Comparison of ENCODE assay signal across 8 cellular contexts in genomic region chr4:40576651-40577480, GRCh38. TPM values are rescaled to one million over a fixed set of nuclear protein-coding genes. Genes with fewer than 3 reads are reported as not detected.
A peak's percentile ranks its signal among the peaks of the same experiment; 100 is the strongest.
DNase-seq lines count a peak whose midpoint lies in the region; ATAC-seq, FAIRE-seq and TF ChIP-seq lines count a peak whose summit lies in the region.

No MANE protein-coding gene starts in this region.

- no peaks in the 10 kb centered on the region for H3K36me3 ChIP-seq in kidney (ENCODE audit: control insufficient read depth in 1 of 2, insufficient read depth in 2 of 2, low read length in 2 of 2)

- H3K9me3 ChIP-seq in kidney (ENCODE audit: control insufficient read depth in 1 of 2, low read length in 2 of 2): no peaks in the 10 kb centered on the region

- peaks cover 12% of the 10 kb centered on the region for H3K4me1 Mint-ChIP-seq in MCF 10A (ENCODE audit: insufficient read depth, unreplicated experiment)
- peaks cover 30% of the 10 kb centered on the region for H3K4me1 Mint-ChIP-seq in stimulated activated naive CD8-positive, alpha-beta T cell treated with anti-CD3 and anti-CD28 coated beads, Interleukin-15, Interleukin-2, amounts not matched to agents 100 ng/mL and 50 ng/mL, for 24 hours (ENCODE audit: low read depth)

- peaks cover 12% of the 10 kb centered on the region for H3K36me3 Mint-ChIP-seq in MCF 10A (ENCODE audit: insufficient read depth, unreplicated experiment)
- no peaks in the 10 kb centered on the region for H3K36me3 Mint-ChIP-seq in stimulated activated naive CD8-positive, alpha-beta T cell treated with anti-CD3 and anti-CD28 coated beads, Interleukin-15, Interleukin-2, amounts not matched to agents 100 ng/mL and 50 ng/mL, for 24 hours (ENCODE audit: low read depth)

- no peaks in the 10 kb centered on the region for H3K27me3 Mint-ChIP-seq in MCF 10A (ENCODE audit: insufficient read depth, unreplicated experiment)
- H3K27me3 Mint-ChIP-seq in stimulated activated naive CD8-positive, alpha-beta T cell treated with anti-CD3 and anti-CD28 coated beads, Interleukin-15, Interleukin-2, amounts not matched to agents 100 ng/mL and 50 ng/mL, for 24 hours: no peaks in the 10 kb centered on the region

- DNase-seq in DMS79 treated with DMSO at 0.1 percent for 48 hours (lab: John Stamatoyannopoulos, UW): peak; percentile 80
- DNase-seq in GM19238 (ENCODE audit: insufficient read length, low spot score): peak; percentile 41
- DNase-seq in NCI-H69 (lab: John Stamatoyannopoulos, UW): peak; percentile 82
- DNase-seq in MCF 10A (ENCODE audit: unreplicated experiment): peak; percentile 89
- peak; percentile 93 for DNase-seq in kidney
- no peak for DNase-seq in 8988T

- H3K27ac ChIP-seq in kidney (ENCODE audit: low read depth in 2 of 2, low read length in 2 of 2): peak overlapping the region; percentile 89 to 94

- peak overlapping the region; percentile 83 for H3K27ac Mint-ChIP-seq in MCF 10A (ENCODE audit: low read depth, unreplicated experiment)
- H3K27ac Mint-ChIP-seq in stimulated activated naive CD8-positive, alpha-beta T cell treated with anti-CD3 and anti-CD28 coated beads, Interleukin-15, Interleukin-2, amounts not matched to agents 100 ng/mL and 50 ng/mL, for 24 hours: peak overlapping the region; percentile 53

- H3K4me1 ChIP-seq in kidney (ENCODE audit: control insufficient read depth in 1 of 2, insufficient read depth in 1 of 2, low read depth in 1 of 2, low read length in 2 of 2): peaks cover 11 to 18% of the 10 kb centered on the region in 2 donors

- H3K4me3 Mint-ChIP-seq in MCF 10A (ENCODE audit: unreplicated experiment): peak overlapping the region; percentile 26
- H3K4me3 Mint-ChIP-seq in stimulated activated naive CD8-positive, alpha-beta T cell treated with anti-CD3 and anti-CD28 coated beads, Interleukin-15, Interleukin-2, amounts not matched to agents 100 ng/mL and 50 ng/mL, for 24 hours: no peak overlapping the region

- intact Hi-C loops in MCF 10A (cut with micrococcal nuclease) (no loop called here), kidney (cut with DNase I) (no loop called here)

- peak overlapping the region; percentile 13 to 26 for H3K4me3 ChIP-seq in kidney (ENCODE audit: low read length in 2 of 2)

- POLR2A ChIA-PET in MCF 10A (lab: Yijun Ruan, JAX): interaction anchor here (0.6 to 1.1 kb wide), 5 partner anchors 13 to 558 kb away, joined by 3 to 5 read pairs (median 3); no protein-coding TSS in a partner anchor

- no peaks in the 10 kb centered on the region for H3K9me3 Mint-ChIP-seq in MCF 10A (ENCODE audit: unreplicated experiment)
- H3K9me3 Mint-ChIP-seq in stimulated activated naive CD8-positive, alpha-beta T cell treated with anti-CD3 and anti-CD28 coated beads, Interleukin-15, Interleukin-2, amounts not matched to agents 100 ng/mL and 50 ng/mL, for 24 hours: no peaks in the 10 kb centered on the region

- no TSS peak for BruUV-seq in MCF 10A (replicated peaks; lab: Mats Ljungman, UMichigan)

- peak; percentile 59 for ATAC-seq in HG03139 (IDR thresholded peaks at IDR 0.05; ENCODE audit: unreplicated experiment)

- TF ChIP-seq CTCF in MCF 10A (IDR thresholded peaks at IDR 0.05; ENCODE audit: unreplicated experiment): no peak
- no peak for TF ChIP-seq CTCF in kidney (IDR thresholded peaks at IDR 0.05; ENCODE audit: borderline replicate concordance, extremely low read depth, insufficient read depth)

- peak overlapping the region; percentile 47 to 72 for H3K9ac ChIP-seq in kidney (ENCODE audit: low read length in 2 of 2)

- CTCF ChIA-PET in MCF 10A (lab: Yijun Ruan, JAX): interaction anchor here (0.8 kb wide), 1 partner anchor 84 kb away, joined by 4 read pairs; no protein-coding TSS in a partner anchor

- FAIRE-seq in kidney (lab: Jason Lieb, UNC): peak; percentile 98

RNA-seq across cellular contexts. Expression of gene RBM47, which starts 52.8 kb away (rescaled TPM):
- total RNA-seq in MCF 10A (2022): 1.8 and 2.0 TPM in 2 replicates
- 124 TPM for total RNA-seq in kidney
- polyA plus RNA-seq in kidney (ENCODE audit: insufficient read depth, low read depth, low replicate concordance): 61.5 TPM

Comparison
In these comparisons a context has a peak if more than half of its experiments do, and no peak if none do; other contexts are left out.
1. RNA of gene RBM47, which starts 52.8 kb away (total RNA-seq): 124 TPM in kidney (single experiment); 1.8 to 2.0 TPM in MCF 10A; every median in the first group is over 10 times any median in the second.